8 cellular contexts compared by ENCODE assay signal in the genomic region with DNA sequence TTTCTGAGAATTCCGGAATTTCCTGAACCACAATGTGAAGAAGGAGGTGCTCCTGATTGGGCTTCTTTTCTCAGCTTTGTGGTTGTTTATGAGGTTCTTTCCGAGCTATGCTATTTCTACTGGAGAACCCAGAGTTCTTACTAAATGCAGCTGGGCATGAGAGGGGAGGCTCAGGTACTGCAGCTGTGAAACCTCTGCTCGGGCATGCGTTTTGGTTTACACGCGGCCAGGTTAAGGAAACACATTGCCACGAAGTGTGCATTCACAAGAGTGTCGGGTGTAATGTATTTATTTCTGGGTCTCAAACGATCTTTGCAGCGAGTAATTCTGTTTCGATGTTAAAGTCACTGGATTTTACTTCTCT. TPM values are rescaled to one million over a fixed set of nuclear protein-coding genes. Genes with fewer than 3 reads are reported as not detected.
DNase-seq lines count a peak whose midpoint lies in the region; ATAC-seq and TF ChIP-seq lines count a peak whose summit lies in the region.

No MANE protein-coding gene starts in this region.

- H3K27me3 ChIP-seq in endodermal cell (ENCODE audit: control insufficient read depth, insufficient read depth, low read length, poor library complexity, severe bottlenecking) (peaks cover 10% of the 10 kb centered on the region), tibial nerve (peaks cover 0 to 4% of the 10 kb centered on the region in 2 donors)

- TF ChIP-seq CTCF in GM10266 (IDR thresholded peaks at IDR 0.05; ENCODE audit: control insufficient read depth, insufficient read depth, low read depth, missing control alignments) (no peak), endodermal cell (conservative IDR thresholded peaks at IDR 0.05) (no peak), tibial nerve (IDR thresholded peaks at IDR 0.05) (no peak)

- POLR2A ChIA-PET in naive thymus-derived CD8-positive, alpha-beta T cell (lab: Charles Lee): interaction anchor here (1.0 to 1.5 kb wide), 3 partner anchors 21 to 52 kb away, joined by 3 to 6 read pairs (median 4); a partner anchor contains a TSS

- H3K4me3 Mint-ChIP-seq in IgD-negative memory B cell: peak overlapping the region; percentile 83 to 97 (median 95)
- peak overlapping the region; percentile 95 for H3K4me3 Mint-ChIP-seq in activated CD4-positive, alpha-beta T cell treated with anti-CD3 and anti-CD28 coated beads, Interleukin-2, amount 10 ng/mL, durations not matched to agents 24 days and 14 days
- H3K4me3 Mint-ChIP-seq in endodermal cell: peak overlapping the region; percentile 77
- peak overlapping the region; percentile 86 to 100 (median 96) for H3K4me3 Mint-ChIP-seq in naive thymus-derived CD8-positive, alpha-beta T cell

- ATAC-seq in GM21619 (IDR thresholded peaks at IDR 0.05; ENCODE audit: unreplicated experiment): peak; percentile 17
- peak; percentile 28 to 42 for ATAC-seq in naive thymus-derived CD8-positive, alpha-beta T cell
- ATAC-seq in left lobe of liver: no peak

- H3K4me1 ChIP-seq in endodermal cell (ENCODE audit: control insufficient read depth, insufficient read depth, low read length) (peaks cover 2% of the 10 kb centered on the region), tibial nerve (peaks cover 0 to 35% (median 21%) of the 10 kb centered on the region in 4 donors)

- H3K36me3 Mint-ChIP-seq in IgD-negative memory B cell (no peaks in the 10 kb centered on the region), endodermal cell (ENCODE audit: low read depth) (peaks cover 30% of the 10 kb centered on the region)
- H3K36me3 Mint-ChIP-seq in activated CD4-positive, alpha-beta T cell treated with anti-CD3 and anti-CD28 coated beads, Interleukin-2, amount 10 ng/mL, durations not matched to agents 24 days and 14 days (ENCODE audit: low read depth): peaks cover 29% of the 10 kb centered on the region
- H3K36me3 Mint-ChIP-seq in naive thymus-derived CD8-positive, alpha-beta T cell: peaks cover 0 to 28% (median 5%) of the 10 kb centered on the region in 3 donors

- H3K36me3 ChIP-seq in endodermal cell (ENCODE audit: control insufficient read depth, insufficient read depth, low read length): peaks cover 27% of the 10 kb centered on the region
- peaks cover 0 to 5% (median 0%) of the 10 kb centered on the region in 3 donors for H3K36me3 ChIP-seq in tibial nerve

- peak overlapping the region; percentile 78 for H3K9ac ChIP-seq in endodermal cell (ENCODE audit: extremely low read depth, low read length, poor library complexity, severe bottlenecking)

- no peak for TF ChIP-seq EP300 in tibial nerve (IDR thresholded peaks at IDR 0.05)

- no peaks in the 10 kb centered on the region for H3K9me3 Mint-ChIP-seq in IgD-negative memory B cell
- no peaks in the 10 kb centered on the region for H3K9me3 Mint-ChIP-seq in activated CD4-positive, alpha-beta T cell treated with anti-CD3 and anti-CD28 coated beads, Interleukin-2, amount 10 ng/mL, durations not matched to agents 24 days and 14 days
- H3K9me3 Mint-ChIP-seq in endodermal cell: no peaks in the 10 kb centered on the region
- H3K9me3 Mint-ChIP-seq in naive thymus-derived CD8-positive, alpha-beta T cell: no peaks in the 10 kb centered on the region

- 8 to 11% methylated on average over 10 to 11 of the region's 11 CpGs for WGBS in endodermal cell (ENCODE audit: insufficient coverage in 1 of 2, insufficient read length in 1 of 2), 2 experiments
- WGBS in tibial nerve, 2 donors: 4 to 5% methylated on average over 11 of the region's 11 CpGs

- H3K27ac Mint-ChIP-seq in IgD-negative memory B cell: peak overlapping the region; percentile 93 to 97 (median 93)
- peak overlapping the region; percentile 98 for H3K27ac Mint-ChIP-seq in activated CD4-positive, alpha-beta T cell treated with anti-CD3 and anti-CD28 coated beads, Interleukin-2, amount 10 ng/mL, durations not matched to agents 24 days and 14 days
- peak overlapping the region; percentile 95 for H3K27ac Mint-ChIP-seq in endodermal cell
- peak overlapping the region; percentile 84 to 96 (median 95) for H3K27ac Mint-ChIP-seq in naive thymus-derived CD8-positive, alpha-beta T cell

- H3K4me3 ChIP-seq in endodermal cell (ENCODE audit: low read length) (peak overlapping the region; percentile 88), tibial nerve (peak overlapping the region; percentile 49 to 99 (median 81))

- H3K9me3 ChIP-seq in endodermal cell (ENCODE audit: control insufficient read depth, low read length): no peaks in the 10 kb centered on the region
- no peaks in the 10 kb centered on the region for H3K9me3 ChIP-seq in tibial nerve

- DNase-seq in GM10266 (ENCODE audit: extremely low spot score) (peak; percentile 37), endodermal cell (no peak), tibial nerve (ENCODE audit: low spot score in 2 of 2) (no peak), left lobe of liver (ENCODE audit: low spot score) (no peak)
- DNase-seq in activated CD4-positive, alpha-beta T cell treated with anti-CD3 and anti-CD28 coated beads, Interleukin-2, amount 10 ng/mL, durations not matched to agents 24 days and 14 days: peak; percentile 86
- DNase-seq in naive thymus-derived CD8-positive, alpha-beta T cell: peak in 9 of 10 donors; percentile 6 to 60 (median 27)

- no peaks in the 10 kb centered on the region for H3K27me3 Mint-ChIP-seq in IgD-negative memory B cell
- no peaks in the 10 kb centered on the region for H3K27me3 Mint-ChIP-seq in activated CD4-positive, alpha-beta T cell treated with anti-CD3 and anti-CD28 coated beads, Interleukin-2, amount 10 ng/mL, durations not matched to agents 24 days and 14 days
- H3K27me3 Mint-ChIP-seq in endodermal cell (ENCODE audit: insufficient read depth): peaks cover 16% of the 10 kb centered on the region
- H3K27me3 Mint-ChIP-seq in naive thymus-derived CD8-positive, alpha-beta T cell: no peaks in the 10 kb centered on the region

- H3K27ac ChIP-seq in endodermal cell (ENCODE audit: low read depth, low read length) (peak overlapping the region; percentile 21), tibial nerve (peak overlapping the region in 3 of 4 donors; percentile 87 to 99 (median 98))

- intact Hi-C loops in activated CD4-positive, alpha-beta T cell treated with anti-CD3 and anti-CD28 coated beads, Interleukin-2, amount 10 ng/mL, durations not matched to agents 24 days and 14 days (cut with micrococcal nuclease): loop anchor here (1.0 kb wide), 2 partner anchors 16 to 51 kb away; a partner anchor contains a TSS

- no peak for TF ChIP-seq POLR2A in tibial nerve (IDR thresholded peaks at IDR 0.05)

- H3K4me1 Mint-ChIP-seq in IgD-negative memory B cell: peaks cover 19 to 28% (median 27%) of the 10 kb centered on the region in 3 donors
- H3K4me1 Mint-ChIP-seq in activated CD4-positive, alpha-beta T cell treated with anti-CD3 and anti-CD28 coated beads, Interleukin-2, amount 10 ng/mL, durations not matched to agents 24 days and 14 days: peaks cover 33% of the 10 kb centered on the region
- H3K4me1 Mint-ChIP-seq in endodermal cell: peaks cover 19% of the 10 kb centered on the region
- H3K4me1 Mint-ChIP-seq in naive thymus-derived CD8-positive, alpha-beta T cell: peaks cover 7 to 35% (median 31%) of the 10 kb centered on the region in 4 donors

RNA-seq across cellular contexts. Expression of a gene that starts 0.7 kb away (rescaled TPM):
- 0.16 TPM for polyA plus RNA-seq in IgD-negative memory B cell
- 52.9 and 55.3 TPM in 2 replicates for total RNA-seq in activated CD4-positive, alpha-beta T cell treated with anti-CD3 and anti-CD28 coated beads, Interleukin-2, amount 10 ng/mL, durations not matched to agents 24 days and 14 days
- total RNA-seq in endodermal cell (10 to 100 TPM; 22.8 to 23.0 TPM), tibial nerve (1 to 10 TPM; 2.2 to 5.7 (median 3.3) TPM), left lobe of liver (1.9 TPM)
- polyA plus RNA-seq in endodermal cell (2013, experiment 1 of 2): 22.8 TPM
- polyA plus RNA-seq in endodermal cell (2013, experiment 2 of 2): 23.4 TPM
- total RNA-seq in naive thymus-derived CD8-positive, alpha-beta T cell: 10 to 100 TPM; 15.8 to 17.5 TPM
- polyA plus RNA-seq in naive thymus-derived CD8-positive, alpha-beta T cell: under 1 TPM; 0.24 to 0.74 (median 0.47) TPM

RNA-seq across cellular contexts. Expression of a gene that starts 51.6 kb away (rescaled TPM):
- polyA plus RNA-seq in IgD-negative memory B cell: 0.24 TPM
- 0.07 TPM in 1 of 2 replicates, not detected in the other for total RNA-seq in activated CD4-positive, alpha-beta T cell treated with anti-CD3 and anti-CD28 coated beads, Interleukin-2, amount 10 ng/mL, durations not matched to agents 24 days and 14 days
- under 1 TPM; 0.22 to 0.51 TPM for total RNA-seq in endodermal cell
- 0.36 TPM for polyA plus RNA-seq in endodermal cell (2013, experiment 1 of 2)
- polyA plus RNA-seq in endodermal cell (2013, experiment 2 of 2): 0.70 TPM
- not detected for total RNA-seq in naive thymus-derived CD8-positive, alpha-beta T cell
- not detected for polyA plus RNA-seq in naive thymus-derived CD8-positive, alpha-beta T cell
- 1 to 10 TPM in 3 of 4 donors, not detected in 1; 3.7 to 5.7 (median 4.2) TPM for total RNA-seq in tibial nerve
- total RNA-seq in left lobe of liver: 0.65 TPM

Comparison
In these comparisons a context has a peak if more than half of its experiments do, and no peak if none do; other contexts are left out.
1. DNase-seq: peak in GM10266 (single experiment), activated CD4-positive, alpha-beta T cell treated with anti-CD3 and anti-CD28 coated beads, Interleukin-2, amount 10 ng/mL, durations not matched to agents 24 days and 14 days (single experiment) and naive thymus-derived CD8-positive, alpha-beta T cell (9 of 10); none in endodermal cell (single experiment), tibial nerve (0 of 2) and left lobe of liver (single experiment).
2. Peak in every context shown above with its lines, with median percentiles within 50 percentile points of each other: H3K27ac Mint-ChIP-seq and H3K4me3 Mint-ChIP-seq.